Comparison of ENCODE assay signal across 9 cellular contexts in the genomic region with DNA sequence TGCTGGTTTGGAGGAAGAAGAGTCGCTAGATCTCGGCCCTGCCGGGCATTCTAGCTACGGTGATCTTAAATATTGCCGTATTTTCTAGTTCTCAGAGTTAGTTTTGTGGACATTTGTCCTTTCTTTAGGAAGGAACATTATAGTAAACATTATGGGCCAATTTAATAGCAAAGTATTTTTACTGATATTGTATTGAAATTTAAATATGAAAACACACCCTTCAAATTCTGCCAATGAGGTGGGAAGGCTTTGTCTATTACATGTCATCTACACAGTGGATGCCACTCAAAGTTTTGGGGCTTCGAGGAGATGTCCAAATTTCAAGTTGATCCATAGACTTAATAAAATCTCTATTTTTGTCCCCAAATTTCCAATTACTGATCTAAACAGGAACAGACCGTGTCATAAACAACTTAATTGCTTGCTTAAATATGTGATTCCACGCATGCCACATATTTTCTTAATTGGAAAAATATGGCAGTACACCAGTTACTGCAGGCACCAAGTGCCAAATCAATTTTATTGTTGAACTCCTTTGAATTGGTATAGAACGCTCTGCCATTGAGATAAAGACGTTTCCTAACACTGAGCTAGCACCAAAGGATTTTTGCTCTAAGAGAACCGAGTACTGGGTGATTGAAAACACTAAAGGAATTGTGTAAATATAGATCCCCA. TPM values are rescaled to one million over a fixed set of nuclear protein-coding genes. Genes with fewer than 3 reads are reported as not detected.
DNase-seq lines count a peak whose midpoint lies in the region; ATAC-seq and TF ChIP-seq lines count a peak whose summit lies in the region.
"Had no signal": no experiment of that assay in that cellular context is flagged by ENCODE, and none has a peak within 500 bp of the region (broad histone marks: within the 10 kb centered on the region; RNA-seq: fewer than 3 reads in every experiment).

No MANE protein-coding gene starts in this region.

- POLR2A ChIA-PET in T-cell (lab: Charles Lee) = interaction anchor here in 1 of 2 donors (0.7 kb wide), 1 partner anchor 377 kb away, joined by 3 read pairs; no protein-coding TSS in a partner anchor

- TF ChIP-seq CTCF in fibroblast of the aortic adventitia (IDR thresholded peaks at IDR 0.05; ENCODE audit: insufficient read depth, low read length) = no peak
- no peak for TF ChIP-seq CTCF in suprapubic skin (IDR thresholded peaks at IDR 0.05)
- TF ChIP-seq CTCF in esophagus squamous epithelium (IDR thresholded peaks at IDR 0.05) = no peak

- DNase-seq in activated T-cell treated with anti-CD3 and anti-CD28 coated beads, Interleukin-2, amount 50 U/mL, for 72 hours = no peak
- no peak for DNase-seq in activated T-cell treated with anti-CD3 and anti-CD28 coated beads, Interleukin-2, amount 50 U/mL, for 4 hours
- no peak for DNase-seq in T-cell
- DNase-seq in fibroblast of the aortic adventitia (ENCODE audit: low read depth) = no peak
- DNase-seq in suprapubic skin (ENCODE audit: low spot score in 2 of 2) = no peak
- no peak for DNase-seq in DMS79 treated with DMSO at 0.1 percent for 48 hours (lab: John Stamatoyannopoulos, UW)
- no peak for DNase-seq in esophagus squamous epithelium (lab: John Stamatoyannopoulos, UW)

- H3K36me3 Mint-ChIP-seq in activated T-cell treated with anti-CD3 and anti-CD28 coated beads, Interleukin-2, amount 50 U/mL, for 72 hours (ENCODE audit: insufficient read depth in 2 of 2) = peaks cover 2 to 4% of the 10 kb centered on the region in 2 donors
- H3K36me3 Mint-ChIP-seq in activated T-cell treated with anti-CD3 and anti-CD28 coated beads, Interleukin-2, amount 50 U/mL, for 4 hours (ENCODE audit: insufficient read depth) = no peaks in the 10 kb centered on the region
- no peaks in the 10 kb centered on the region for H3K36me3 Mint-ChIP-seq in T-cell

- TF ChIP-seq POLR2A in suprapubic skin (IDR thresholded peaks at IDR 0.05) (no peak), esophagus squamous epithelium (IDR thresholded peaks at IDR 0.05) (no peak)

- H3K27ac Mint-ChIP-seq in activated T-cell treated with anti-CD3 and anti-CD28 coated beads, Interleukin-2, amount 50 U/mL, for 72 hours = peak overlapping the region; percentile 60
- peak overlapping the region; percentile 23 to 45 for H3K27ac Mint-ChIP-seq in T-cell

- peaks cover 51% of the 10 kb centered on the region for H3K4me1 ChIP-seq in suprapubic skin
- H3K4me1 ChIP-seq in esophagus squamous epithelium = peaks cover 30 to 54% (median 38%) of the 10 kb centered on the region in 3 donors

- H3K27ac ChIP-seq in suprapubic skin (no peak overlapping the region), esophagus squamous epithelium (no peak overlapping the region)
- H3K27ac ChIP-seq: BLaER1 treated with 17β-estradiol and CSF1 and Interleukin-3, amounts not matched to agents 10 nM and 100 nM had no signal

- CTCF ChIA-PET in T-cell (lab: Charles Lee) = no interaction called here

- H3K4me1 Mint-ChIP-seq in activated T-cell treated with anti-CD3 and anti-CD28 coated beads, Interleukin-2, amount 50 U/mL, for 72 hours (ENCODE audit: low read depth) = peaks cover 47% of the 10 kb centered on the region
- peaks cover 38% of the 10 kb centered on the region for H3K4me1 Mint-ChIP-seq in activated T-cell treated with anti-CD3 and anti-CD28 coated beads, Interleukin-2, amount 50 U/mL, for 4 hours (ENCODE audit: low read depth)
- peaks cover 39 to 51% (median 44%) of the 10 kb centered on the region in 3 donors for H3K4me1 Mint-ChIP-seq in T-cell

- no peaks in the 10 kb centered on the region for H3K36me3 ChIP-seq in suprapubic skin
- H3K36me3 ChIP-seq in esophagus squamous epithelium = no peaks in the 10 kb centered on the region
- H3K36me3 ChIP-seq: BLaER1 treated with 17β-estradiol and CSF1 and Interleukin-3, amounts not matched to agents 10 nM and 100 nM had no signal

- WGBS in suprapubic skin = 27% methylated on average over 11 of the region's 11 CpGs
- 29 to 35% methylated on average over 11 of the region's 11 CpGs for WGBS in esophagus squamous epithelium, 2 donors

- H3K27me3 Mint-ChIP-seq in activated T-cell treated with anti-CD3 and anti-CD28 coated beads, Interleukin-2, amount 50 U/mL, for 72 hours (ENCODE audit: low read depth) = peaks cover 91% of the 10 kb centered on the region
- peaks cover 84% of the 10 kb centered on the region for H3K27me3 Mint-ChIP-seq in activated T-cell treated with anti-CD3 and anti-CD28 coated beads, Interleukin-2, amount 50 U/mL, for 4 hours (ENCODE audit: low read depth)
- H3K27me3 Mint-ChIP-seq in T-cell = peaks cover 78 to 85% of the 10 kb centered on the region in 2 donors

- peak overlapping the region; percentile 92 for H3K4me3 Mint-ChIP-seq in activated T-cell treated with anti-CD3 and anti-CD28 coated beads, Interleukin-2, amount 50 U/mL, for 72 hours
- H3K4me3 Mint-ChIP-seq in activated T-cell treated with anti-CD3 and anti-CD28 coated beads, Interleukin-2, amount 50 U/mL, for 4 hours = no peak overlapping the region
- H3K4me3 Mint-ChIP-seq in T-cell = peak overlapping the region in 2 of 3 donors; percentile 29 to 86

- H3K27me3 ChIP-seq in suprapubic skin = peaks cover 99% of the 10 kb centered on the region
- peaks cover 38 to 100% (median 75%) of the 10 kb centered on the region in 4 donors for H3K27me3 ChIP-seq in esophagus squamous epithelium

- no peaks in the 10 kb centered on the region for H3K9me3 Mint-ChIP-seq in activated T-cell treated with anti-CD3 and anti-CD28 coated beads, Interleukin-2, amount 50 U/mL, for 72 hours
- peaks cover 6% of the 10 kb centered on the region for H3K9me3 Mint-ChIP-seq in activated T-cell treated with anti-CD3 and anti-CD28 coated beads, Interleukin-2, amount 50 U/mL, for 4 hours
- peaks cover 0 to 4% (median 0%) of the 10 kb centered on the region in 3 donors for H3K9me3 Mint-ChIP-seq in T-cell

- H3K9me3 ChIP-seq in suprapubic skin (no peaks in the 10 kb centered on the region), esophagus squamous epithelium (no peaks in the 10 kb centered on the region)

- ATAC-seq in activated T-cell treated with anti-CD3 and anti-CD28 coated beads, Interleukin-2, amount 50 U/mL, for 72 hours (replicated peaks in 1 of 2) = no peak
- no peak for ATAC-seq in activated T-cell treated with anti-CD3 and anti-CD28 coated beads, Interleukin-2, amount 50 U/mL, for 4 hours
- ATAC-seq in T-cell (replicated peaks in 1 of 4) (no peak), GM21737 (IDR thresholded peaks at IDR 0.05; ENCODE audit: unreplicated experiment) (no peak)

- no peak for TF ChIP-seq EP300 in suprapubic skin (IDR thresholded peaks at IDR 0.05)

- H3K4me3 ChIP-seq in fibroblast of the aortic adventitia (ENCODE audit: low read depth, low read length) (peak overlapping the region; percentile 6), suprapubic skin (peak overlapping the region; percentile 55), esophagus squamous epithelium (peak overlapping the region in 2 of 4 donors; percentile 47 to 70)

- intact Hi-C loops in esophagus squamous epithelium (cut with DNase I) = no loop called here

RNA-seq across cellular contexts. Expression of a gene that starts 1.7 kb away (rescaled TPM):
- total RNA-seq in activated T-cell treated with anti-CD3 and anti-CD28 coated beads, Interleukin-2, amount 50 U/mL, for 72 hours = under 1 TPM in 1 of 2 donors, not detected in 1; 0.14 TPM
- total RNA-seq in activated T-cell treated with anti-CD3 and anti-CD28 coated beads, Interleukin-2, amount 50 U/mL, for 4 hours = not detected
- total RNA-seq in T-cell = not detected
- 1.2 and 2.8 TPM in 2 replicates for total RNA-seq in fibroblast of the aortic adventitia (ENCODE audit: low replicate concordance)
- 1 to 10 TPM in 1 of 4 donors, under 1 TPM in 3; 0.52 to 2.6 (median 0.62) TPM for total RNA-seq in suprapubic skin
- total RNA-seq in esophagus squamous epithelium = not detected

RNA-seq across cellular contexts. Expression of a gene that starts 5.4 kb away (rescaled TPM):
- 10 to 100 TPM; 35.6 to 45.8 TPM for total RNA-seq in activated T-cell treated with anti-CD3 and anti-CD28 coated beads, Interleukin-2, amount 50 U/mL, for 72 hours
- 10 to 100 TPM; 31.6 to 32.4 (median 32.1) TPM for total RNA-seq in activated T-cell treated with anti-CD3 and anti-CD28 coated beads, Interleukin-2, amount 50 U/mL, for 4 hours
- 10 to 100 TPM; 29.9 to 35.0 (median 31.1) TPM for total RNA-seq in T-cell
- total RNA-seq in fibroblast of the aortic adventitia (ENCODE audit: low replicate concordance) = 45.8 and 50.9 TPM in 2 replicates
- 10 to 100 TPM; 20.4 to 33.2 (median 30.4) TPM for total RNA-seq in suprapubic skin
- 10 to 100 TPM; 22.5 to 41.4 (median 32.9) TPM for total RNA-seq in esophagus squamous epithelium
